ENCODE assay signal across 9 cellular contexts in genomic region chr4:77821775-77822174, GRCh38. TPM values are rescaled to one million over a fixed set of nuclear protein-coding genes. Genes with fewer than 3 reads are reported as not detected.
A peak's percentile ranks its signal among the peaks of the same experiment; 100 is the strongest.
DNase-seq lines count a peak whose midpoint lies in the region; ATAC-seq and TF ChIP-seq lines count a peak whose summit lies in the region.
"Had no signal": no experiment of that assay in that cellular context is flagged by ENCODE, and none has a peak within 500 bp of the region (broad histone marks: within the 10 kb centered on the region; RNA-seq: fewer than 3 reads in every experiment).

No MANE protein-coding gene starts in this region.

- intact Hi-C loops in testis (cut with DNase I; ENCODE audit: low total_unique reads): no loop called here

- H3K36me3 Mint-ChIP-seq in stimulated activated naive B cell treated with anti-CD40 and anti-IgM and Interleukin-4, amounts not matched to agents 10 μg/mL and 1 μg/mL and 100 μg/mL, for 72 hours: peaks cover 3 to 8% of the 10 kb centered on the region in 2 donors

- no peak for TF ChIP-seq EP300 in gastroesophageal sphincter (IDR thresholded peaks at IDR 0.05)

- H3K9ac ChIP-seq in Loucy (ENCODE audit: low read depth, low read length, poor library complexity, severe bottlenecking): no peak overlapping the region

- H3K36me3 ChIP-seq in Loucy (ENCODE audit: insufficient read depth, low read length): no peaks in the 10 kb centered on the region
- H3K36me3 ChIP-seq in gastroesophageal sphincter: no peaks in the 10 kb centered on the region
- H3K36me3 ChIP-seq in testis (ENCODE audit: low read depth, missing control alignments): no peaks in the 10 kb centered on the region

- H4K20me1 ChIP-seq in Loucy (ENCODE audit: insufficient read depth, low read length, poor library complexity, severe bottlenecking): peaks cover 17% of the 10 kb centered on the region

- no peaks in the 10 kb centered on the region for H3K9me2 ChIP-seq in Loucy (replicated peaks; ENCODE audit: low read depth, low read length)

- H3K4me2 ChIP-seq in Loucy (ENCODE audit: low read depth, low read length, poor library complexity, severe bottlenecking): peak overlapping the region; percentile 82

- WGBS in gastroesophageal sphincter (ENCODE audit: low coverage in 1 of 2), 2 donors: 47 to 60% methylated on average over 1 of the region's 1 CpG
- WGBS in testis, 2 donors: 65 to 79% methylated on average over 1 of the region's 1 CpG

- no peaks in the 10 kb centered on the region for H3K27me3 Mint-ChIP-seq in stimulated activated naive B cell treated with anti-CD40 and anti-IgM and Interleukin-4, amounts not matched to agents 10 μg/mL and 1 μg/mL and 100 μg/mL, for 72 hours

- no peaks in the 10 kb centered on the region for H3F3A ChIP-seq in Loucy (ENCODE audit: low read depth)

- no peak for ATAC-seq in gastroesophageal sphincter
- no peak for ATAC-seq in stimulated activated naive B cell treated with anti-CD40 and anti-IgM and Interleukin-4, amounts not matched to agents 10 μg/mL and 1 μg/mL and 100 μg/mL, for 72 hours (replicated peaks)
- ATAC-seq in GM18517 (IDR thresholded peaks at IDR 0.05; ENCODE audit: unreplicated experiment): no peak

- no peak overlapping the region for H2AFZ ChIP-seq in Loucy (ENCODE audit: low read length)

- H3K79me2 ChIP-seq in Loucy (ENCODE audit: insufficient read depth, low read length): peaks cover 30% of the 10 kb centered on the region

- peaks cover 23% of the 10 kb centered on the region for H3K4me1 ChIP-seq in Loucy (ENCODE audit: insufficient read depth, low read length, poor library complexity, severe bottlenecking)
- H3K4me1 ChIP-seq in gastroesophageal sphincter: peaks cover 0 to 27% (median 11%) of the 10 kb centered on the region in 3 donors
- H3K4me1 ChIP-seq in testis: peaks cover 17% of the 10 kb centered on the region

- no peak overlapping the region for H3K4me3 Mint-ChIP-seq in stimulated activated naive B cell treated with anti-CD40 and anti-IgM and Interleukin-4, amounts not matched to agents 10 μg/mL and 1 μg/mL and 100 μg/mL, for 72 hours

- no peak for TF ChIP-seq CTCF in Loucy (conservative IDR thresholded peaks at IDR 0.05; ENCODE audit: low read length)
- TF ChIP-seq CTCF in gastroesophageal sphincter (IDR thresholded peaks at IDR 0.05): no peak
- no peak for TF ChIP-seq CTCF in testis (IDR thresholded peaks at IDR 0.05)

- H3K27me3 ChIP-seq in Loucy (ENCODE audit: insufficient read depth, low read length, poor library complexity, severe bottlenecking) (peaks cover 5% of the 10 kb centered on the region), gastroesophageal sphincter (no peaks in the 10 kb centered on the region), testis (no peaks in the 10 kb centered on the region)
- H3K27me3 ChIP-seq: SJSA1 had no signal

- H3K27ac Mint-ChIP-seq in stimulated activated naive B cell treated with anti-CD40 and anti-IgM and Interleukin-4, amounts not matched to agents 10 μg/mL and 1 μg/mL and 100 μg/mL, for 72 hours: peak overlapping the region; percentile 43

- H3K4me1 Mint-ChIP-seq in stimulated activated naive B cell treated with anti-CD40 and anti-IgM and Interleukin-4, amounts not matched to agents 10 μg/mL and 1 μg/mL and 100 μg/mL, for 72 hours: peaks cover 30 to 45% of the 10 kb centered on the region in 2 donors

- no peaks in the 10 kb centered on the region for H3K9me3 ChIP-seq in Loucy (ENCODE audit: insufficient read depth, low read depth, low read length)
- H3K9me3 ChIP-seq in gastroesophageal sphincter: no peaks in the 10 kb centered on the region
- H3K9me3 ChIP-seq in testis: no peaks in the 10 kb centered on the region
- H3K9me3 ChIP-seq: SJSA1 had no signal

- H3K9me3 Mint-ChIP-seq in stimulated activated naive B cell treated with anti-CD40 and anti-IgM and Interleukin-4, amounts not matched to agents 10 μg/mL and 1 μg/mL and 100 μg/mL, for 72 hours: no peaks in the 10 kb centered on the region

- H3K4me3 ChIP-seq in Loucy (ENCODE audit: low read length, poor library complexity, severe bottlenecking) (peak overlapping the region; percentile 94), gastroesophageal sphincter (no peak overlapping the region), testis (no peak overlapping the region)
- H3K4me3 ChIP-seq: SJSA1 had no signal

- peak; percentile 56 for DNase-seq in activated CD4-positive, alpha-beta T cell treated with anti-CD3 and anti-CD28 coated beads for 48 hours
- DNase-seq in stimulated activated naive B cell treated with anti-CD40 and anti-IgM and Interleukin-4, amounts not matched to agents 10 μg/mL and 1 μg/mL and 100 μg/mL, for 72 hours: no peak
- DNase-seq in DMS79 (lab: John Stamatoyannopoulos, UW) (no peak), testis (no peak)
- DNase-seq: cortex of kidney had no signal

- no peak for TF ChIP-seq POLR2A in gastroesophageal sphincter (IDR thresholded peaks at IDR 0.05)
- TF ChIP-seq POLR2A in testis (IDR thresholded peaks at IDR 0.05): no peak

- H3K27ac ChIP-seq in gastroesophageal sphincter (peak overlapping the region; percentile 91 to 100 (median 98)), testis (peak overlapping the region in 1 of 2 donors; percentile 100)
- H3K27ac ChIP-seq: SJSA1 had no signal

RNA-seq across cellular contexts. Expression of gene CNOT6L, which starts 2.6 kb away (rescaled TPM):
- 10 to 100 TPM; 21.0 to 24.8 (median 22.3) TPM for total RNA-seq in gastroesophageal sphincter
- total RNA-seq in testis: 10 to 100 TPM; 21.0 to 25.7 TPM
- polyA plus RNA-seq in testis (ENCODE audit: insufficient read depth, low read depth, low replicate concordance): 23.1 TPM

RNA-seq across cellular contexts. Expression of gene MRPL1, which starts 40.9 kb away (rescaled TPM):
- total RNA-seq in gastroesophageal sphincter (10 to 100 TPM; 17.1 to 25.6 (median 20.4) TPM), testis (10 to 100 TPM; 16.6 to 17.9 TPM)
- polyA plus RNA-seq in testis (ENCODE audit: insufficient read depth, low read depth, low replicate concordance): 11.5 TPM
